8 cellular contexts compared by ENCODE assay signal in the genomic region with DNA sequence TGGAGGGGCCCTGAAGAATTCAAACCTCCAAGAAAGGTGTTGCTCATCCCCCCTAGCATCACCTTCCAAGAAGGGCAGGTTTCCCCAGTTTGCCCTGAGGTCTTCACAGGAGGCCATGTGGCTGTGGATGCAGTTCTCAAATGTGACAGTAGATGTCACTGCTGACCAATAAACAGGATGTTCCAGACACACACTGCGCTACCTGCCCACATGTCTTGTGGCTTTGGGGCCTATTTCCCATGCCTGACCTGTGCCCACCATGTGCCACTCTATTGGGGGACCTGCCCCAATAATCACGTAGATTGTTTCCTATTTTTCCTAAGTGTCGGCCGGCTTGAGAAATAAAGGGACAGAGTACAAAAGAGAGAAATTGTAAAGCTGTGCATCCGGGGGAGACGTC. TPM values are rescaled to one million over a fixed set of nuclear protein-coding genes. Genes with fewer than 3 reads are reported as not detected.
A peak's percentile ranks its signal among the peaks of the same experiment; 100 is the strongest.
DNase-seq lines count a peak whose midpoint lies in the region; ATAC-seq and TF ChIP-seq lines count a peak whose summit lies in the region.

No MANE protein-coding gene starts in this region.

- no peak overlapping the region for H3K4me3 Mint-ChIP-seq in naive B cell

- H3K27me3 Mint-ChIP-seq in naive B cell, result peaks cover 0 to 7% (median 0%) of the 10 kb centered on the region in 3 donors

- H3K4me1 Mint-ChIP-seq in naive B cell, result peaks cover 0 to 4% (median 0%) of the 10 kb centered on the region in 3 donors

- DNase-seq in GM13977 (ENCODE audit: low spot score) (no peak), NCI-H1694 treated with DMSO at 0.1 percent for 48 hours (lab: John Stamatoyannopoulos, UW) (peak; percentile 6), amniotic epithelial cell (ENCODE audit: low read depth) (peak; percentile 31), naive B cell (no peak), T-helper 9 cell (no peak)

- ATAC-seq in naive B cell (ENCODE audit: low read depth in 2 of 2) (peak; percentile 60 to 78), GM18907 (IDR thresholded peaks at IDR 0.05; ENCODE audit: unreplicated experiment) (no peak), GM19467 (IDR thresholded peaks at IDR 0.05; ENCODE audit: unreplicated experiment) (no peak), GM18511 (IDR thresholded peaks at IDR 0.05; ENCODE audit: unreplicated experiment) (no peak)

- H3K9me3 Mint-ChIP-seq in naive B cell, result no peaks in the 10 kb centered on the region

- H3K27ac Mint-ChIP-seq in naive B cell, result no peak overlapping the region

- peak; percentile 50 for TF ChIP-seq CTCF in GM13977 (IDR thresholded peaks at IDR 0.05; ENCODE audit: extremely low read depth, insufficient read depth, missing control alignments)

- in situ Hi-C loops in GM13977 (cut with MboI; ENCODE audit: low pct_unique_long_range_greater_than_20kb, low sequenced_read_pairs, unreplicated experiment), result no loop called here

- no peaks in the 10 kb centered on the region for H3K36me3 Mint-ChIP-seq in naive B cell

RNA-seq across cellular contexts. Expression of gene GSTT2, which starts 4.5 kb away (rescaled TPM):
- not detected for polyA plus RNA-seq in naive B cell (ENCODE audit: low read depth in 6 of 6)

RNA-seq across cellular contexts. Expression of gene DDT, which starts 10.2 kb away (rescaled TPM):
- 100 to 1,000 TPM; 111 to 156 (median 127) TPM for polyA plus RNA-seq in naive B cell (ENCODE audit: low read depth in 6 of 6)

RNA-seq across cellular contexts. Expression of gene DDTL, which starts 17.7 kb away (rescaled TPM):
- 1 to 10 TPM in 5 of 6 donors, under 1 TPM in 1; 0.89 to 5.3 (median 1.3) TPM for polyA plus RNA-seq in naive B cell (ENCODE audit: low read depth in 6 of 6)

RNA-seq across cellular contexts. Expression of gene GSTT4, which starts 20.8 kb away (rescaled TPM):
- not detected for polyA plus RNA-seq in naive B cell (ENCODE audit: low read depth in 6 of 6)

RNA-seq across cellular contexts. Expression of gene GSTT2B, which starts 23.4 kb away (rescaled TPM):
- not detected for polyA plus RNA-seq in naive B cell (ENCODE audit: low read depth in 6 of 6)

Comparison
In these comparisons a context has a peak if more than half of its experiments do, and no peak if none do; other contexts are left out.
1. DNase-seq: peak in NCI-H1694 treated with DMSO at 0.1 percent for 48 hours (single experiment) and amniotic epithelial cell (single experiment); none in GM13977 (single experiment), naive B cell (single experiment) and T-helper 9 cell (single experiment).
2. ATAC-seq: peak in naive B cell (2 of 2); none in GM18907 (single experiment), GM19467 (single experiment) and GM18511 (single experiment).